9 cellular contexts compared by ENCODE assay signal in genomic region chr1:240732390-240732789, GRCh38.
A peak's percentile ranks its signal among the peaks of the same experiment; 100 is the strongest.
DNase-seq lines count a peak whose midpoint lies in the region; ATAC-seq, FAIRE-seq and TF ChIP-seq lines count a peak whose summit lies in the region.
"Had no signal": no experiment of that assay in that cellular context is flagged by ENCODE, and none has a peak within 500 bp of the region (broad histone marks: within the 10 kb centered on the region; RNA-seq: fewer than 3 reads in every experiment).

No MANE protein-coding gene starts in this region.

- H3K79me2 ChIP-seq in endothelial cell of umbilical vein (ENCODE audit: control insufficient read depth, insufficient read depth, low read length) = no peaks in the 10 kb centered on the region
- H3K79me2 ChIP-seq in neural progenitor cell (ENCODE audit: low read depth) = no peaks in the 10 kb centered on the region

- no peak for TF ChIP-seq POLR2A in endothelial cell of umbilical vein (IDR thresholded peaks at IDR 0.05; ENCODE audit: low read depth, low read length)

- in situ Hi-C loops in Panc1 (cut with HindIII; ENCODE audit: low pct_unique_long_range_greater_than_20kb, low sequenced_read_pairs) = no loop called here

- H3K27ac Mint-ChIP-seq in neural progenitor cell = no peak overlapping the region
- no peak overlapping the region for H3K27ac Mint-ChIP-seq in activated T-helper 1 cell treated with anti-CD3 and anti-CD28 coated beads, Interleukin-12 subunit alpha, Interleukin-12 subunit beta, Interleukin-2, Interleukin-4 antibody, amounts not matched to agents 30 ng/mL and 10 ng/mL and 1 ng/mL, durations not matched to agents 14 hours and 24 hours and 36 hours

- CTCF ChIA-PET in Panc1 (lab: Charles Lee) (interaction anchor here (0.6 to 1.8 kb wide), 5 partner anchors 37 to 768 kb away, joined by 3 to 6 read pairs (median 3); no protein-coding TSS in a partner anchor), endothelial cell of umbilical vein (lab: Charles Lee) (interaction anchor here (0.5 to 4.4 kb wide), 54 partner anchors 9 to 895 kb away, joined by 3 to 65 read pairs (median 4); no protein-coding TSS in a partner anchor)

- H3K36me3 Mint-ChIP-seq in neural progenitor cell = no peaks in the 10 kb centered on the region
- H3K36me3 Mint-ChIP-seq in activated T-helper 1 cell treated with anti-CD3 and anti-CD28 coated beads, Interleukin-12 subunit alpha, Interleukin-12 subunit beta, Interleukin-2, Interleukin-4 antibody, amounts not matched to agents 30 ng/mL and 10 ng/mL and 1 ng/mL, durations not matched to agents 14 hours and 24 hours and 36 hours (ENCODE audit: low read depth) = no peaks in the 10 kb centered on the region

- DNase-seq in DMS79 treated with DMSO at 0.1 percent for 48 hours (lab: John Stamatoyannopoulos, UW) (peak; percentile 2), DMS79 (lab: John Stamatoyannopoulos, UW) (no peak), KG1 (lab: John Stamatoyannopoulos, UW) (peak; percentile 14), Panc1 (ENCODE audit: low read depth, low spot score) (peak; percentile 35), endothelial cell of umbilical vein (ENCODE audit: low read depth, low spot score) (peak; percentile 70), neural progenitor cell (ENCODE audit: low spot score) (peak; percentile 78)
- DNase-seq in activated T-helper 1 cell treated with anti-CD3 and anti-CD28 coated beads, Interleukin-12 subunit alpha, Interleukin-12 subunit beta, Interleukin-2, Interleukin-4 antibody, amounts not matched to agents 30 ng/mL and 10 ng/mL and 1 ng/mL, durations not matched to agents 14 hours and 24 hours and 36 hours (ENCODE audit: low spot score) = no peak

- H3K4me2 ChIP-seq in endothelial cell of umbilical vein (ENCODE audit: insufficient read depth, low read length) (no peak overlapping the region), neural progenitor cell (no peak overlapping the region)
- H3K4me2 ChIP-seq: BLaER1 had no signal

- H3F3A ChIP-seq in neural progenitor cell (ENCODE audit: low read depth) = no peaks in the 10 kb centered on the region

- H3K27me3 ChIP-seq in Panc1 (ENCODE audit: control insufficient read depth, insufficient read depth, low read length) = no peaks in the 10 kb centered on the region
- H3K27me3 ChIP-seq in endothelial cell of umbilical vein (ENCODE audit: control insufficient read depth in 2 of 2, insufficient read depth in 2 of 2, low read length in 2 of 2) = no peaks in the 10 kb centered on the region
- no peaks in the 10 kb centered on the region for H3K27me3 ChIP-seq in neural progenitor cell
- H3K27me3 ChIP-seq: BLaER1 had no signal

- no TSS peak for BruUV-seq in Panc1 (replicated peaks; lab: Mats Ljungman, UMichigan)
- no TSS peak for BruUV-seq in endothelial cell of umbilical vein (replicated peaks; lab: Mats Ljungman, UMichigan)

- no peak overlapping the region for H3K9ac ChIP-seq in endothelial cell of umbilical vein (replicated peaks; ENCODE audit: extremely low read depth, insufficient read depth, low read length)
- H3K9ac ChIP-seq in neural progenitor cell = no peak overlapping the region
- H3K9ac ChIP-seq: BLaER1 had no signal

- H3K36me3 ChIP-seq in Panc1 (ENCODE audit: control insufficient read depth, insufficient read depth, low read length) (no peaks in the 10 kb centered on the region), endothelial cell of umbilical vein (ENCODE audit: control insufficient read depth in 2 of 2, extremely low read depth in 1 of 2, insufficient read depth in 2 of 2, low read length in 2 of 2) (no peaks in the 10 kb centered on the region), neural progenitor cell (no peaks in the 10 kb centered on the region)
- H3K36me3 ChIP-seq: BLaER1 had no signal

- TF ChIP-seq CTCF in Panc1 (IDR thresholded peaks at IDR 0.05) (peak; percentile 71), endothelial cell of umbilical vein (IDR thresholded peaks at IDR 0.05; ENCODE audit: extremely low read depth in 1 of 2, insufficient read depth in 1 of 2, low read depth in 1 of 2, low read length in 2 of 2) (peak; percentile 55), neural progenitor cell (IDR thresholded peaks at IDR 0.05) (peak; percentile 80)

- intact Hi-C loops in Panc1 (cut with micrococcal nuclease; ENCODE audit: unreplicated experiment) = loop anchor here (2.0 to 5.0 kb wide), 3 partner anchors 145 to 770 kb away; no protein-coding TSS in a partner anchor
- intact Hi-C loops in endothelial cell of umbilical vein (cut with micrococcal nuclease) = loop anchor here (1.0 to 5.0 kb wide), 10 partner anchors 33 to 1100 kb away; partner anchors contain the start of gene RGS7
- intact Hi-C loops in activated T-helper 1 cell treated with anti-CD3 and anti-CD28 coated beads, Interleukin-12 subunit alpha, Interleukin-12 subunit beta, Interleukin-2, Interleukin-4 antibody, amounts not matched to agents 30 ng/mL and 10 ng/mL and 1 ng/mL, durations not matched to agents 14 hours and 24 hours and 36 hours (cut with micrococcal nuclease) = loop anchor here (5.0 kb wide), 1 partner anchor 770 kb away; no protein-coding TSS in a partner anchor

- H3K27me3 Mint-ChIP-seq in neural progenitor cell (ENCODE audit: insufficient read depth, low read depth) = peaks cover 2% of the 10 kb centered on the region
- H3K27me3 Mint-ChIP-seq in activated T-helper 1 cell treated with anti-CD3 and anti-CD28 coated beads, Interleukin-12 subunit alpha, Interleukin-12 subunit beta, Interleukin-2, Interleukin-4 antibody, amounts not matched to agents 30 ng/mL and 10 ng/mL and 1 ng/mL, durations not matched to agents 14 hours and 24 hours and 36 hours (ENCODE audit: insufficient read depth) = no peaks in the 10 kb centered on the region

- H3K9me1 ChIP-seq in endothelial cell of umbilical vein (replicated peaks; ENCODE audit: control insufficient read depth, extremely low read depth, insufficient read depth, low read length) = no peaks in the 10 kb centered on the region

- no peak overlapping the region for H3K4me3 Mint-ChIP-seq in neural progenitor cell
- no peak overlapping the region for H3K4me3 Mint-ChIP-seq in activated T-helper 1 cell treated with anti-CD3 and anti-CD28 coated beads, Interleukin-12 subunit alpha, Interleukin-12 subunit beta, Interleukin-2, Interleukin-4 antibody, amounts not matched to agents 30 ng/mL and 10 ng/mL and 1 ng/mL, durations not matched to agents 14 hours and 24 hours and 36 hours

- FAIRE-seq in endothelial cell of umbilical vein (lab: Jason Lieb, UNC) = peak; percentile 89

- H3K9me3 ChIP-seq in Panc1 (ENCODE audit: control insufficient read depth, insufficient read depth, low read depth, low read length) = no peaks in the 10 kb centered on the region
- H3K9me3 ChIP-seq in endothelial cell of umbilical vein (replicated peaks; ENCODE audit: control insufficient read depth, insufficient read depth, low read length) = no peaks in the 10 kb centered on the region
- no peaks in the 10 kb centered on the region for H3K9me3 ChIP-seq in neural progenitor cell (ENCODE audit: low read depth)

- peak overlapping the region; percentile 60 for H2AFZ ChIP-seq in endothelial cell of umbilical vein (ENCODE audit: low read depth, low read length)
- H2AFZ ChIP-seq in neural progenitor cell (replicated peaks) = no peak overlapping the region

- H3K27ac ChIP-seq in Panc1 (ENCODE audit: low read length) = no peak overlapping the region
- no peak overlapping the region for H3K27ac ChIP-seq in endothelial cell of umbilical vein (ENCODE audit: insufficient read depth, low read depth, low read length)
- no peak overlapping the region for H3K27ac ChIP-seq in neural progenitor cell
- H3K27ac ChIP-seq: BLaER1 had no signal

- no peaks in the 10 kb centered on the region for H3K4me1 Mint-ChIP-seq in neural progenitor cell
- H3K4me1 Mint-ChIP-seq in activated T-helper 1 cell treated with anti-CD3 and anti-CD28 coated beads, Interleukin-12 subunit alpha, Interleukin-12 subunit beta, Interleukin-2, Interleukin-4 antibody, amounts not matched to agents 30 ng/mL and 10 ng/mL and 1 ng/mL, durations not matched to agents 14 hours and 24 hours and 36 hours (ENCODE audit: low read depth) = no peaks in the 10 kb centered on the region

- H3K4me3 ChIP-seq in Panc1 (ENCODE audit: low read depth in 2 of 2, low read length in 2 of 2) (no peak overlapping the region), endothelial cell of umbilical vein (replicated peaks in 1 of 3; ENCODE audit: insufficient read depth in 1 of 3, low read depth in 1 of 3, low read length in 3 of 3) (no peak overlapping the region), neural progenitor cell (no peak overlapping the region)
- H3K4me3 ChIP-seq: BLaER1 had no signal

- H4K20me1 ChIP-seq in endothelial cell of umbilical vein (replicated peaks; ENCODE audit: control insufficient read depth, extremely low read depth, insufficient read depth, low read length) (no peaks in the 10 kb centered on the region), neural progenitor cell (ENCODE audit: low read depth) (no peaks in the 10 kb centered on the region)
- H4K20me1 ChIP-seq: BLaER1 had no signal

- H3K4me1 ChIP-seq in Panc1 (ENCODE audit: control insufficient read depth, insufficient read depth, low read length) (no peaks in the 10 kb centered on the region), endothelial cell of umbilical vein (ENCODE audit: control insufficient read depth, extremely low read depth, insufficient read depth, low read length) (no peaks in the 10 kb centered on the region), neural progenitor cell (no peaks in the 10 kb centered on the region)
- H3K4me1 ChIP-seq: BLaER1 had no signal

- dilution Hi-C loops in endothelial cell of umbilical vein (cut with MboI; ENCODE audit: extremely low pct_ligation_motif_present, low sequenced_read_pairs) = no loop called here

- POLR2A ChIA-PET in Panc1 (lab: Charles Lee) (no interaction called here), endothelial cell of umbilical vein (lab: Charles Lee) (no interaction called here)

- ATAC-seq in GM21825 (IDR thresholded peaks at IDR 0.05; ENCODE audit: unreplicated experiment) (peak; percentile 84), Panc1 (peak; percentile 86)

- no peaks in the 10 kb centered on the region for H3K9me3 Mint-ChIP-seq in neural progenitor cell
- no peaks in the 10 kb centered on the region for H3K9me3 Mint-ChIP-seq in activated T-helper 1 cell treated with anti-CD3 and anti-CD28 coated beads, Interleukin-12 subunit alpha, Interleukin-12 subunit beta, Interleukin-2, Interleukin-4 antibody, amounts not matched to agents 30 ng/mL and 10 ng/mL and 1 ng/mL, durations not matched to agents 14 hours and 24 hours and 36 hours

TF ChIP-seq in endothelial cell of umbilical vein, 7 proteins besides CTCF, POLR2A, EP300 and RAD21 (continues in another document):
- TF ChIP-seq EZH2 (IDR thresholded peaks at IDR 0.05; ENCODE audit: borderline replicate concordance, low read depth, low read length, severe bottlenecking) = no peak
- TF ChIP-seq MAX (IDR thresholded peaks at IDR 0.05; ENCODE audit: insufficient read depth, insufficient read length) = no peak
- no peak for TF ChIP-seq MYC (IDR thresholded peaks at IDR 0.05; ENCODE audit: low read depth, low read length)
- TF ChIP-seq GATA2 (IDR thresholded peaks at IDR 0.05; ENCODE audit: insufficient read depth, insufficient read length, low read depth, low read length) = no peak
- TF ChIP-seq POLR2AphosphoS5 (IDR thresholded peaks at IDR 0.05; ENCODE audit: insufficient read depth, low read depth, low read length) = no peak

Comparison
In these comparisons a context has a peak if more than half of its experiments do, and no peak if none do; other contexts are left out.
1. DNase-seq: peak in DMS79 treated with DMSO at 0.1 percent for 48 hours (single experiment), KG1 (single experiment), Panc1 (single experiment), endothelial cell of umbilical vein (single experiment) and neural progenitor cell (single experiment); none in DMS79 (single experiment) and activated T-helper 1 cell treated with anti-CD3 and anti-CD28 coated beads, Interleukin-12 subunit alpha, Interleukin-12 subunit beta, Interleukin-2, Interleukin-4 antibody, amounts not matched to agents 30 ng/mL and 10 ng/mL and 1 ng/mL, durations not matched to agents 14 hours and 24 hours and 36 hours (single experiment).
2. Peak in every context shown above with its lines, with median percentiles within 50 percentile points of each other: CTCF ChIP-seq.